Comparison of ENCODE assay signal across 26 cellular contexts in genomic region chr1:247646867-247647266, GRCh38. TPM values are rescaled to one million over a fixed set of nuclear protein-coding genes. Genes with fewer than 3 reads are reported as not detected.
"Had no signal": no experiment of that assay in that cellular context is flagged by ENCODE, and none has a peak within 500 bp of the region (broad histone marks: within the 10 kb centered on the region; RNA-seq: fewer than 3 reads in every experiment).

No MANE protein-coding gene starts in this region.

- H3K36me3 Mint-ChIP-seq: activated CD8-positive, alpha-beta memory T cell treated with anti-CD3 and anti-CD28 coated beads, Interleukin-2, amount 10 ng/mL, durations not matched to agents 7 days and 5 days; activated naive CD4-positive, alpha-beta T cell treated with anti-CD3 and anti-CD28 coated beads, Interleukin-2, amount 10 ng/mL, durations not matched to agents 7 days and 5 days; stimulated activated memory B cell treated with anti-CD40 and anti-IgM and Interleukin-4, amounts not matched to agents 10 μg/mL and 1 μg/mL and 100 μg/mL, for 72 hours had no signal

- FAIRE-seq: islet of Langerhans, pancreas had no signal

- H3K27me3 ChIP-seq: ascending aorta, breast epithelium, pancreas, tibial artery, uterus had no signal

- ATAC-seq: activated CD8-positive, alpha-beta memory T cell treated with anti-CD3 and anti-CD28 coated beads, Interleukin-2, amount 10 ng/mL, durations not matched to agents 7 days and 5 days; effector memory CD8-positive, alpha-beta T cell; left colon; pancreas; stimulated activated memory B cell treated with anti-CD40 and anti-IgM and Interleukin-4, amounts not matched to agents 10 μg/mL and 1 μg/mL and 100 μg/mL, for 72 hours had no signal

- H3K4me3 ChIP-seq: ascending aorta, breast epithelium, lung, pancreas, tibial artery, uterus had no signal

- H3K9me3 ChIP-seq: ascending aorta, breast epithelium, pancreas, uterus had no signal

- H3K4me1 ChIP-seq: ascending aorta, breast epithelium, pancreas, tibial artery, uterus had no signal

- H3K27ac Mint-ChIP-seq: activated CD8-positive, alpha-beta memory T cell treated with anti-CD3 and anti-CD28 coated beads, Interleukin-2, amount 10 ng/mL, durations not matched to agents 7 days and 5 days; activated naive CD4-positive, alpha-beta T cell treated with anti-CD3 and anti-CD28 coated beads, Interleukin-2, amount 10 ng/mL, durations not matched to agents 7 days and 5 days; activated T-cell treated with anti-CD3 and anti-CD28 coated beads, Interleukin-2, amount 50 U/mL, for 24 hours; effector memory CD8-positive, alpha-beta T cell; stimulated activated memory B cell treated with anti-CD40 and anti-IgM and Interleukin-4, amounts not matched to agents 10 μg/mL and 1 μg/mL and 100 μg/mL, for 72 hours had no signal

- H3K4me3 Mint-ChIP-seq: activated CD8-positive, alpha-beta memory T cell treated with anti-CD3 and anti-CD28 coated beads, Interleukin-2, amount 10 ng/mL, durations not matched to agents 7 days and 5 days; activated naive CD4-positive, alpha-beta T cell treated with anti-CD3 and anti-CD28 coated beads, Interleukin-2, amount 10 ng/mL, durations not matched to agents 7 days and 5 days; activated T-cell treated with anti-CD3 and anti-CD28 coated beads, Interleukin-2, amount 50 U/mL, for 24 hours; effector memory CD8-positive, alpha-beta T cell; stimulated activated memory B cell treated with anti-CD40 and anti-IgM and Interleukin-4, amounts not matched to agents 10 μg/mL and 1 μg/mL and 100 μg/mL, for 72 hours had no signal

- DNase-seq: activated CD4-positive, alpha-beta T cell treated with anti-CD3 and anti-CD28 coated beads for 1 hour; activated CD4-positive, alpha-beta T cell treated with anti-CD3 and anti-CD28 coated beads, Interleukin-2, amount 50 U/mL, for 48 hours; activated CD8-positive, alpha-beta memory T cell treated with anti-CD3 and anti-CD28 coated beads, Interleukin-2, amount 10 ng/mL, durations not matched to agents 7 days and 5 days; activated naive CD4-positive, alpha-beta T cell treated with anti-CD3 and anti-CD28 coated beads, Interleukin-2, amount 10 ng/mL, durations not matched to agents 7 days and 5 days; activated T-cell treated with anti-CD3 and anti-CD28 coated beads, Interleukin-2, amount 50 U/mL, for 24 hours; cerebellar nuclear complex; dermis blood vessel endothelial cell; effector memory CD8-positive, alpha-beta T cell; foreskin melanocyte; head of caudate nucleus; left colon; midbrain; pancreas; retina; stimulated activated CD4-positive, alpha-beta T cell treated with anti-CD3 and anti-CD28 coated beads, Interleukin-2, amount 100 ng/mL, for 48 hours; tibial artery; uterus had no signal

- H3K27me3 Mint-ChIP-seq: activated CD8-positive, alpha-beta memory T cell treated with anti-CD3 and anti-CD28 coated beads, Interleukin-2, amount 10 ng/mL, durations not matched to agents 7 days and 5 days; activated naive CD4-positive, alpha-beta T cell treated with anti-CD3 and anti-CD28 coated beads, Interleukin-2, amount 10 ng/mL, durations not matched to agents 7 days and 5 days; effector memory CD8-positive, alpha-beta T cell had no signal

- H3K36me3 ChIP-seq: ascending aorta, breast epithelium, pancreas, tibial artery, uterus had no signal

- H3K27ac ChIP-seq: ascending aorta, epithelial cell of prostate, pancreas, tibial artery, uterus had no signal

- H3K4me1 Mint-ChIP-seq: activated CD8-positive, alpha-beta memory T cell treated with anti-CD3 and anti-CD28 coated beads, Interleukin-2, amount 10 ng/mL, durations not matched to agents 7 days and 5 days; activated naive CD4-positive, alpha-beta T cell treated with anti-CD3 and anti-CD28 coated beads, Interleukin-2, amount 10 ng/mL, durations not matched to agents 7 days and 5 days; stimulated activated memory B cell treated with anti-CD40 and anti-IgM and Interleukin-4, amounts not matched to agents 10 μg/mL and 1 μg/mL and 100 μg/mL, for 72 hours had no signal

- H3K9me3 Mint-ChIP-seq: activated naive CD4-positive, alpha-beta T cell treated with anti-CD3 and anti-CD28 coated beads, Interleukin-2, amount 10 ng/mL, durations not matched to agents 7 days and 5 days; activated T-cell treated with anti-CD3 and anti-CD28 coated beads, Interleukin-2, amount 50 U/mL, for 24 hours; stimulated activated memory B cell treated with anti-CD40 and anti-IgM and Interleukin-4, amounts not matched to agents 10 μg/mL and 1 μg/mL and 100 μg/mL, for 72 hours had no signal

RNA-seq across cellular contexts. Expression of gene OR13G1, which starts 32.7 kb away (rescaled TPM):
- total RNA-seq: activated CD8-positive, alpha-beta memory T cell treated with anti-CD3 and anti-CD28 coated beads, Interleukin-2, amount 10 ng/mL, durations not matched to agents 7 days and 5 days; ascending aorta; breast epithelium; dermis blood vessel endothelial cell; fibroblast of lung; left colon; lung; myocyte; pancreas; T-helper 2 cell treated with Interferon-gamma antibody and Interleukin-4, amounts not matched to agents 100 ng/mL and 5 ng/mL, for 36 hours; uterus had no signal
- polyA plus RNA-seq: fibroblast of lung, lung, pancreas had no signal

RNA-seq across cellular contexts. Expression of gene OR2G3, which starts 41.5 kb away (rescaled TPM):
- total RNA-seq: activated CD8-positive, alpha-beta memory T cell treated with anti-CD3 and anti-CD28 coated beads, Interleukin-2, amount 10 ng/mL, durations not matched to agents 7 days and 5 days; ascending aorta; breast epithelium; dermis blood vessel endothelial cell; fibroblast of lung; left colon; lung; myocyte; pancreas; T-helper 2 cell treated with Interferon-gamma antibody and Interleukin-4, amounts not matched to agents 100 ng/mL and 5 ng/mL, for 36 hours; uterus had no signal
- polyA plus RNA-seq: fibroblast of lung, lung, pancreas had no signal

RNA-seq across cellular contexts. Expression of gene OR2G2, which starts 58.7 kb away (rescaled TPM):
- total RNA-seq: activated CD8-positive, alpha-beta memory T cell treated with anti-CD3 and anti-CD28 coated beads, Interleukin-2, amount 10 ng/mL, durations not matched to agents 7 days and 5 days; ascending aorta; breast epithelium; dermis blood vessel endothelial cell; fibroblast of lung; left colon; lung; myocyte; pancreas; T-helper 2 cell treated with Interferon-gamma antibody and Interleukin-4, amounts not matched to agents 100 ng/mL and 5 ng/mL, for 36 hours; uterus had no signal
- polyA plus RNA-seq: fibroblast of lung, lung, pancreas had no signal
